8 cellular contexts compared by ENCODE assay signal in genomic region chr19:1103691-1104451, GRCh38. TPM values are rescaled to one million over a fixed set of nuclear protein-coding genes. Genes with fewer than 3 reads are reported as not detected.
DNase-seq lines count a peak whose midpoint lies in the region; ATAC-seq and TF ChIP-seq lines count a peak whose summit lies in the region.

Gene GPX4 (plus strand): TSS chr19:1103994. CDS start chr19:1104044, 50 bp downstream.

- DNase-seq in GM12865 (ENCODE audit: low read depth) (peak; percentile 100), NCI-H1436 (lab: John Stamatoyannopoulos, UW) (peak; percentile 99), T follicular helper cell (ENCODE audit: low read depth) (peak; percentile 99), adipocyte (ENCODE audit: low read depth) (peak; percentile 100), cardiac muscle cell (ENCODE audit: low read depth in 1 of 2, low spot score in 1 of 2) (peak; percentile 100), trophoblast cell (peak; percentile 100), transverse colon (peak; percentile 100)

- H3K79me1 ChIP-seq in trophoblast cell (ENCODE audit: low read length): peaks cover 28% of the 10 kb centered on the region

- peak within 1 kb of the TSS; percentile 80 for H3K4ac ChIP-seq in trophoblast cell (ENCODE audit: low read depth, low read length)

- H3K4me2 ChIP-seq in trophoblast cell (ENCODE audit: low read length): peak within 1 kb of the TSS; percentile 85

- no CpG with 5 or more reads among the region's 96 CpGs for WGBS in trophoblast cell (ENCODE audit: extremely low coverage, insufficient coverage, insufficient read length)
- 2% methylated on average over 34 of the region's 96 CpGs; no CpG with 5 or more reads in 1 of the 2 donors for WGBS in transverse colon (ENCODE audit: low coverage in 1 of 2), 2 donors

- intact Hi-C loops in transverse colon (cut with DNase I; ENCODE audit: low total_unique reads): loop anchor here (2.0 to 10.0 kb wide), 3 partner anchors 75 to 179 kb away; partner anchors contain the start of genes ARID3A, ATP5F1D and MIDN

- TF ChIP-seq CTCF in GM12865 (IDR thresholded peaks at IDR 0.05; ENCODE audit: insufficient read depth, low read depth, low read length, missing control alignments) (no peak), cardiac muscle cell (IDR thresholded peaks at IDR 0.05; ENCODE audit: low read depth, low read length) (no peak), transverse colon (IDR thresholded peaks at IDR 0.05) (peak in 1 of 5 experiments; percentile 19)

- H4K12ac ChIP-seq in trophoblast cell (ENCODE audit: low read depth, low read length): peak within 1 kb of the TSS; percentile 86

- peak within 1 kb of the TSS; percentile 73 for H2AK5ac ChIP-seq in trophoblast cell (ENCODE audit: low read length)

- H3K14ac ChIP-seq in trophoblast cell (ENCODE audit: low read length): peak within 1 kb of the TSS; percentile 97

- peak within 1 kb of the TSS; percentile 62 for H2AFZ ChIP-seq in trophoblast cell (ENCODE audit: insufficient read depth, low read length, poor library complexity)

- no peak for TF ChIP-seq EP300 in transverse colon (IDR thresholded peaks at IDR 0.05; ENCODE audit: low read depth)

- H3K4me3 ChIP-seq in GM12865 (ENCODE audit: low read depth, low read length): peak within 1 kb of the TSS; percentile 78
- H3K4me3 ChIP-seq in adipocyte (ENCODE audit: low read length): peak within 1 kb of the TSS; percentile 92
- peak within 1 kb of the TSS; percentile 97 for H3K4me3 ChIP-seq in cardiac muscle cell
- peak within 1 kb of the TSS; percentile 88 for H3K4me3 ChIP-seq in trophoblast cell (ENCODE audit: low read depth, low read length)
- H3K4me3 ChIP-seq in transverse colon: peak within 1 kb of the TSS; percentile 52 to 98 (median 91)

- peak within 1 kb of the TSS; percentile 93 for H3K18ac ChIP-seq in trophoblast cell (ENCODE audit: low read length)

- peak within 1 kb of the TSS; percentile 98 for H2BK12ac ChIP-seq in trophoblast cell (ENCODE audit: low read length)

- peak; percentile 70 for ATAC-seq in HG02763 (IDR thresholded peaks at IDR 0.05; ENCODE audit: unreplicated experiment)

- H3K27me3 ChIP-seq in adipocyte (replicated peaks; ENCODE audit: control insufficient read depth, insufficient read depth, low read length) (no peaks in the 10 kb centered on the region), cardiac muscle cell (no peaks in the 10 kb centered on the region), trophoblast cell (ENCODE audit: insufficient read depth, low read length) (no peaks in the 10 kb centered on the region), transverse colon (no peaks in the 10 kb centered on the region)

- H3K79me2 ChIP-seq in trophoblast cell (ENCODE audit: control insufficient read depth, insufficient read depth, low read length, poor library complexity): peaks cover 9% of the 10 kb centered on the region

- peaks cover 18% of the 10 kb centered on the region for H3K36me3 ChIP-seq in adipocyte (ENCODE audit: control insufficient read depth, insufficient read depth, low read length, severe bottlenecking)
- H3K36me3 ChIP-seq in cardiac muscle cell: peaks cover 10% of the 10 kb centered on the region
- H3K36me3 ChIP-seq in trophoblast cell (ENCODE audit: control insufficient read depth in 1 of 2, insufficient read depth in 2 of 2, low read length in 2 of 2): peaks cover 32% of the 10 kb centered on the region in 2 experiments
- peaks cover 0 to 8% (median 2%) of the 10 kb centered on the region in 4 donors for H3K36me3 ChIP-seq in transverse colon

- peak within 1 kb of the TSS; percentile 75 for H2BK120ac ChIP-seq in trophoblast cell (ENCODE audit: insufficient read depth, low read length, poor library complexity)

- peak within 1 kb of the TSS; percentile 87 for H4K91ac ChIP-seq in trophoblast cell (ENCODE audit: low read depth, low read length)

- peaks cover 6% of the 10 kb centered on the region for H3K9me3 ChIP-seq in adipocyte (ENCODE audit: control insufficient read depth, low read length)
- no peaks in the 10 kb centered on the region for H3K9me3 ChIP-seq in cardiac muscle cell (ENCODE audit: low read depth)
- no peaks in the 10 kb centered on the region for H3K9me3 ChIP-seq in trophoblast cell (ENCODE audit: insufficient read depth, low read depth, low read length)
- no peaks in the 10 kb centered on the region for H3K9me3 ChIP-seq in transverse colon

- H3K9ac ChIP-seq in adipocyte (ENCODE audit: low read length): peak within 1 kb of the TSS; percentile 97
- peak within 1 kb of the TSS; percentile 91 for H3K9ac ChIP-seq in trophoblast cell (ENCODE audit: low read length)

- peak within 1 kb of the TSS; percentile 95 for H2BK5ac ChIP-seq in trophoblast cell (ENCODE audit: low read depth, low read length, poor library complexity)

- H3K4me1 ChIP-seq in adipocyte (ENCODE audit: control insufficient read depth, insufficient read depth, low read length): peaks cover 42% of the 10 kb centered on the region
- peaks cover 28% of the 10 kb centered on the region for H3K4me1 ChIP-seq in cardiac muscle cell (ENCODE audit: low read depth)
- H3K4me1 ChIP-seq in trophoblast cell (ENCODE audit: control insufficient read depth in 1 of 2, insufficient read depth in 2 of 2, low read length in 2 of 2): peaks cover 26 to 28% of the 10 kb centered on the region in 2 experiments
- peaks cover 23 to 61% (median 39%) of the 10 kb centered on the region in 4 donors for H3K4me1 ChIP-seq in transverse colon

- TF ChIP-seq POLR2A in transverse colon (IDR thresholded peaks at IDR 0.05): peak; percentile 98

- peak within 1 kb of the TSS; percentile 83 for H4K8ac ChIP-seq in trophoblast cell (ENCODE audit: low read depth, low read length)

- in situ Hi-C loops in transverse colon (cut with MboI; ENCODE audit: low pct_ligation_motif_present in 1 of 4, low pct_unique_long_range_greater_than_20kb in 1 of 4, low sequenced_read_pairs in 3 of 4): no loop called here

- H3K23ac ChIP-seq in trophoblast cell (ENCODE audit: low read length): no peak within 1 kb of the TSS

- H3K27ac ChIP-seq in cardiac muscle cell (peak within 1 kb of the TSS; percentile 97), trophoblast cell (ENCODE audit: low read depth, low read length) (peak within 1 kb of the TSS; percentile 95), transverse colon (peak within 1 kb of the TSS; percentile 98 to 100 (median 100))

RNA-seq across cellular contexts. Expression of gene GPX4, which starts in this region (rescaled TPM):
- 759 and 903 TPM in 2 replicates for total RNA-seq in cardiac muscle cell
- polyA plus RNA-seq in cardiac muscle cell: 826 and 860 TPM in 2 replicates
- 795 and 804 TPM in 2 replicates for polyA plus RNA-seq in trophoblast cell (2013)
- total RNA-seq in transverse colon: 100 to 1,000 TPM; 115 to 426 (median 261) TPM

Comparison
In these comparisons a context has a peak if more than half of its experiments do, and no peak if none do; other contexts are left out.
1. Peak in every context shown above with its lines: DNase-seq, ATAC-seq, H3K4me3 ChIP-seq and H3K27ac ChIP-seq.